In the genomic region with DNA sequence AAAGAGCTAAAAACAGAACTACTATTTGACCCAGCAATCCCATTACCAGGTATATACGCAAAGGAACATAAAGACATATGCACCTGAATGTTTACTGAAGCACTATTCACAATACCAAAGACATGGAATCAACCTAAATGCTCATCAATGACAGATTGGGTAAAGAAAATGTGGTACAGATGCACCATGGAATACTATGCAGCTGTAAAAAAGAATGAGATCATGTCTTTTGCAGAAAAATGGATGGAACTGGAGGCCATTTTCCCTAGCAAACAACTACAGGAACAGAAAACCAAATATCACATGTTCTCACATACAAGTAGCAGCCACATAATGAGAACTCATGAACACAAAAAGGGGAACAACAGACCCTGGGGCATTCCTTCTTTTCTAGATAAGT, we compare ENCODE assay signal across 28 cellular contexts.
"Had no signal": no experiment of that assay in that cellular context is flagged by ENCODE, and none has a peak within 500 bp of the region (broad histone marks: within the 10 kb centered on the region; RNA-seq: fewer than 3 reads in every experiment).

No MANE protein-coding gene starts in this region.

- DNase-seq: colonic mucosa; cortex of kidney; effector CD8-positive, alpha-beta T cell; effector memory CD8-positive, alpha-beta T cell; endodermal cell; erythroblast; esophagus squamous epithelium; foreskin fibroblast; foreskin melanocyte; gastrocnemius medialis; glutamatergic neuron; head of caudate nucleus; heart right ventricle; hippocampal formation; left cardiac atrium; left lung; left ventricle myocardium superior; lower lobe of right lung; mesenchymal stem cell; mucosa of descending colon; naive B cell; naive thymus-derived CD8-positive, alpha-beta T cell had no signal

- H3K27me3 ChIP-seq: colonic mucosa, esophagus squamous epithelium, gastrocnemius medialis, heart right ventricle, left lung had no signal

- H3K4me3 ChIP-seq: colonic mucosa, esophagus squamous epithelium, gastrocnemius medialis, heart right ventricle, left lung, lower lobe of right lung, mucosa of descending colon had no signal

- FAIRE-seq: endometrium, islet of Langerhans, keratinocyte had no signal

- H3K9me3 Mint-ChIP-seq: dendritic cell treated with granulocyte-macrophage colony-stimulating factor and Interleukin-4, amounts not matched to agents 40 ng/mL and 50 ng/mL, for 4 days; effector memory CD8-positive, alpha-beta T cell; endodermal cell had no signal

- H3K4me1 Mint-ChIP-seq: endodermal cell, mesothelial cell of epicardium had no signal

- H3K27me3 Mint-ChIP-seq: dendritic cell treated with granulocyte-macrophage colony-stimulating factor and Interleukin-4, amounts not matched to agents 40 ng/mL and 50 ng/mL, for 4 days; effector memory CD8-positive, alpha-beta T cell; naive B cell; naive thymus-derived CD8-positive, alpha-beta T cell had no signal

- H3K9me3 ChIP-seq: colonic mucosa, esophagus squamous epithelium, gastrocnemius medialis, left lung, lower lobe of right lung, mucosa of descending colon had no signal

- H3K36me3 ChIP-seq: colonic mucosa had no signal

- H3K27ac ChIP-seq: colonic mucosa, epithelial cell of prostate, esophagus squamous epithelium, gastrocnemius medialis, heart right ventricle, left lung, lower lobe of right lung had no signal

- ATAC-seq: effector memory CD8-positive, alpha-beta T cell; gastrocnemius medialis; heart right ventricle; left cardiac atrium; left lung; left ventricle myocardium superior; lower lobe of right lung; mucosa of descending colon; naive thymus-derived CD8-positive, alpha-beta T cell had no signal

- H3K4me3 Mint-ChIP-seq: dendritic cell treated with granulocyte-macrophage colony-stimulating factor and Interleukin-4, amounts not matched to agents 40 ng/mL and 50 ng/mL, for 4 days; effector memory CD8-positive, alpha-beta T cell; endodermal cell; mesothelial cell of epicardium; naive B cell; naive thymus-derived CD8-positive, alpha-beta T cell had no signal

- H3K27ac Mint-ChIP-seq: dendritic cell treated with granulocyte-macrophage colony-stimulating factor and Interleukin-4, amounts not matched to agents 40 ng/mL and 50 ng/mL, for 4 days; effector memory CD8-positive, alpha-beta T cell; endodermal cell; mesothelial cell of epicardium; naive B cell; naive thymus-derived CD8-positive, alpha-beta T cell had no signal

- H3K4me1 ChIP-seq: colonic mucosa, esophagus squamous epithelium, gastrocnemius medialis, lower lobe of right lung had no signal
